ENCODE assay signal across 18 cellular contexts in the genomic region with DNA sequence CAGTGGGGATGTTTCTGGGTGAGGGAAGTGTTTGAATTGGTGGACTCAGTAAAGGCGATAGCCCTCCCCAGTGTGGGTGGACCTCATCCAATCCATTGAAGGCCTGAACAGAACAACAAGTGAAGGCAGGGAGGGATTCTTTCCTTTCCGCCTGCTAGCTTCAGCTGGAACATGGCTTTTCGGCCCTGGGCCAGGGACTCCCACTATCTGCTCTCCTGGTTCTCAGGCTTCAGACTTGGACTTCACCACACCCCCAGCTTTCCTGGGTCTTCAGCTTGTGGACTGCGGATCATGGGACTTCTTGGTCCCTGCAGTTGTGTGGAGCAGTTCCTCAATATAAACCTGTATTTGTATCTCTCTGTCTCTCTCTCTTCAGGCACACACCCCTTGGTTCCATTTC.
"Had no signal": no experiment of that assay in that cellular context is flagged by ENCODE, and none has a peak within 500 bp of the region (broad histone marks: within the 10 kb centered on the region; RNA-seq: fewer than 3 reads in every experiment).

No MANE protein-coding gene starts in this region.

- H3K4me3 Mint-ChIP-seq: activated T-helper 17 cell treated with anti-CD3 and anti-CD28 coated beads, Interleukin-2, amount 50 U/mL, for 72 hours; mesothelial cell of epicardium; type B pancreatic cell had no signal

- H3K27me3 ChIP-seq: cardiac muscle cell, colonic mucosa, neutrophil, SJSA1 had no signal

- DNase-seq: activated CD4-positive, alpha-beta T cell treated with anti-CD3 and anti-CD28 coated beads, Interleukin-2, amount 50 U/mL, for 1 hour; activated CD4-positive, CD25-positive, alpha-beta regulatory T cell; activated naive CD4-positive, alpha-beta T cell treated with Interleukin-2 at 50 U/mL for 16 hours; activated T-cell treated with anti-CD3 and anti-CD28 coated beads for 4 hours; colonic mucosa; effector CD4-positive, alpha-beta T cell; foreskin fibroblast; glutamatergic neuron; kidney glomerular epithelial cell; stimulated activated CD4-positive, alpha-beta T cell treated with anti-CD3 and anti-CD28 coated beads, Interleukin-15, amount 100 ng/mL, for 24 hours; stimulated activated CD4-positive, alpha-beta T cell treated with anti-CD3 and anti-CD28 coated beads, Interleukin-4, amount 100 ng/mL, for 1 hour; stimulated activated naive CD4-positive, alpha-beta T cell treated with Interleukin-2 at 50 U/mL for 16 hours had no signal

- ATAC-seq: activated T-helper 17 cell treated with anti-CD3 and anti-CD28 coated beads, Interleukin-2, amount 50 U/mL, for 72 hours had no signal

- H3K9me3 ChIP-seq: colonic mucosa, neutrophil, SJSA1 had no signal

- H3K36me3 ChIP-seq: cardiac muscle cell, colonic mucosa, SJSA1 had no signal

- H3K4me1 Mint-ChIP-seq: activated T-helper 17 cell treated with anti-CD3 and anti-CD28 coated beads, Interleukin-2, amount 50 U/mL, for 72 hours had no signal

- H3K27ac Mint-ChIP-seq: activated T-helper 17 cell treated with anti-CD3 and anti-CD28 coated beads, Interleukin-2, amount 50 U/mL, for 72 hours; mesothelial cell of epicardium; type B pancreatic cell had no signal

- H3K27ac ChIP-seq: cardiac muscle cell, colonic mucosa, neutrophil, SJSA1 had no signal

- H3K27me3 Mint-ChIP-seq: activated T-helper 17 cell treated with anti-CD3 and anti-CD28 coated beads, Interleukin-2, amount 50 U/mL, for 72 hours; type B pancreatic cell had no signal

- H3K4me1 ChIP-seq: colonic mucosa, SJSA1 had no signal

- H3K4me3 ChIP-seq: cardiac muscle cell, colonic mucosa, SJSA1 had no signal

- H3K9me3 Mint-ChIP-seq: activated T-helper 17 cell treated with anti-CD3 and anti-CD28 coated beads, Interleukin-2, amount 50 U/mL, for 72 hours; mesothelial cell of epicardium; type B pancreatic cell had no signal
